In genomic region chr17:37255434-37255833, GRCh38 we compare ENCODE assay signal across 20 cellular contexts.
A peak's percentile ranks its signal among the peaks of the same experiment; 100 is the strongest.
DNase-seq lines count a peak whose midpoint lies in the region; ATAC-seq, FAIRE-seq and TF ChIP-seq lines count a peak whose summit lies in the region.
"Had no signal": no experiment of that assay in that cellular context is flagged by ENCODE, and none has a peak within 500 bp of the region (broad histone marks: within the 10 kb centered on the region; RNA-seq: fewer than 3 reads in every experiment).

No MANE protein-coding gene starts in this region.

- TF ChIP-seq CTCF in C4-2B (conservative IDR thresholded peaks at IDR 0.05): no peak
- TF ChIP-seq CTCF in retinal pigment epithelial cell (conservative IDR thresholded peaks at IDR 0.05; ENCODE audit: low read depth, low read length): peak; percentile 13
- no peak for TF ChIP-seq CTCF in left lung (IDR thresholded peaks at IDR 0.05)

- no peak overlapping the region for H3K4me3 ChIP-seq in retinal pigment epithelial cell (ENCODE audit: low read length)
- H3K4me3 ChIP-seq in left lung: no peak overlapping the region
- H3K4me3 ChIP-seq: BLaER1 treated with 17β-estradiol and CSF1 and Interleukin-3, amounts not matched to agents 10 nM and 100 nM; GM12878 had no signal

- ATAC-seq in left lung: no peak
- ATAC-seq: GM12878, HCT116, HepG2 had no signal

- no peaks in the 10 kb centered on the region for H3K27me3 ChIP-seq in left lung
- H3K27me3 ChIP-seq: BLaER1 treated with 17β-estradiol and CSF1 and Interleukin-3, amounts not matched to agents 10 nM and 100 nM had no signal

- H3K9me3 ChIP-seq in left lung: no peaks in the 10 kb centered on the region
- H3K9me3 ChIP-seq: BLaER1 treated with 17β-estradiol and CSF1 and Interleukin-3, amounts not matched to agents 10 nM and 100 nM had no signal

- H3K4me1 ChIP-seq in left lung: no peaks in the 10 kb centered on the region

- H3K27ac ChIP-seq in C4-2B: peak overlapping the region; percentile 34
- no peak overlapping the region for H3K27ac ChIP-seq in left lung
- H3K27ac ChIP-seq: BLaER1 treated with 17β-estradiol and CSF1 and Interleukin-3, amounts not matched to agents 10 nM and 100 nM had no signal

- intact Hi-C loops in left lung (cut with DNase I): no loop called here

- DNase-seq in astrocyte of the hippocampus (ENCODE audit: low read depth, low spot score) (peak; percentile 6), globus pallidus (ENCODE audit: low spot score) (peak; percentile 30), retinal pigment epithelial cell (ENCODE audit: low read depth) (peak; percentile 35), urothelium cell line (ENCODE audit: low spot score) (no peak), left lung (no peak), mucosa of gallbladder (ENCODE audit: low spot score) (no peak)
- no peak for DNase-seq in activated CD4-positive, CD25-positive, alpha-beta regulatory T cell (lab: John Stamatoyannopoulos, UW)
- DNase-seq: 8988T; CD4-positive, CD25-positive, alpha-beta regulatory T cell; CD8-positive, alpha-beta memory T cell; COR-L47; GDM1; GOT3; H7; HFFc6 had no signal

- H3K36me3 ChIP-seq in left lung: peaks cover 0 to 65% of the 10 kb centered on the region in 2 donors

- FAIRE-seq in urothelium cell line (lab: Jason Lieb, UNC): no peak
- FAIRE-seq: GM12878, HepG2 had no signal

Comparison
In these comparisons a context has a peak if more than half of its experiments do, and no peak if none do; other contexts are left out.
1. DNase-seq: peak in astrocyte of the hippocampus (single experiment), globus pallidus (single experiment) and retinal pigment epithelial cell (single experiment); none in urothelium cell line (single experiment), activated CD4-positive, CD25-positive, alpha-beta regulatory T cell (0 of 4), left lung (0 of 2) and mucosa of gallbladder (single experiment).